In the genomic region with DNA sequence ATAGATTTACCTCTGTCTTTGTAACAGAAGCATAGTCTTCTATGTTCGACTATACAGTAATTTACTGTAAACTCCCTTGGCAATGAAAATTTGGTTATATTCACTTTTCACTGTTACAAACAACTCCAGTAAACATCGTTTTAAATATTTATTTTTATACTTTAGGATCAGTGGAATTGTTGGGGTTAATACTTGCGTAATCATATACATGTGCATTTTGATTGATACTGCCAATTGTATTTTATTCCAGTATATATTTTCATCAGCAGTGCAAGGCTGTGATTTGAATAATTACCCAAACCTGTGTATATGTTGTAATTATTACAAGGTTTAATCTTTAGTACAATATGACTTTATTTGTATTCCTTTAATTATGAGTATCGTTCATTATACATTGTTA, we compare ENCODE assay signal across 11 cellular contexts.
DNase-seq lines count a peak whose midpoint lies in the region; ATAC-seq and TF ChIP-seq lines count a peak whose summit lies in the region.
"Had no signal": no experiment of that assay in that cellular context is flagged by ENCODE, and none has a peak within 500 bp of the region (broad histone marks: within the 10 kb centered on the region; RNA-seq: fewer than 3 reads in every experiment).

No MANE protein-coding gene starts in this region.

- H3K27ac ChIP-seq in foreskin keratinocyte, result peak overlapping the region; percentile 83

- DNase-seq in T-helper 1 cell (no peak), foreskin keratinocyte (no peak), WTC11 (ENCODE audit: low spot score) (no peak), progenitor cell of endocrine pancreas (ENCODE audit: low spot score, unreplicated experiment) (no peak)
- DNase-seq in activated CD8-positive, alpha-beta T cell treated with anti-CD3 and anti-CD28 coated beads for 36 hours, result no peak
- no peak for DNase-seq in stimulated activated effector memory CD8-positive, alpha-beta T cell treated with anti-CD3 and anti-CD28 coated beads, Interleukin-12 subunit alpha, Interleukin-12 subunit beta, amount 100 ng/mL, for 72 hours (ENCODE audit: low spot score in 2 of 2)
- DNase-seq: midbrain, NCI-H1694, SHP77 treated with DMSO at 0.1 percent for 48 hours had no signal

- POLR2A ChIA-PET in activated CD8-positive, alpha-beta T cell treated with anti-CD3 and anti-CD28 coated beads for 36 hours (lab: Charles Lee), result interaction anchor here (0.7 kb wide), 1 partner anchor 1229 kb away, joined by 3 read pairs; no protein-coding TSS in a partner anchor
- POLR2A ChIA-PET in WTC11 (lab: Charles Lee), result no interaction called here

- no peak for TF ChIP-seq CTCF in activated CD8-positive, alpha-beta T cell treated with anti-CD3 and anti-CD28 coated beads for 36 hours (IDR thresholded peaks at IDR 0.05)
- TF ChIP-seq CTCF in foreskin keratinocyte (conservative IDR thresholded peaks at IDR 0.05) (no peak), WTC11 (IDR thresholded peaks at IDR 0.05) (no peak), progenitor cell of endocrine pancreas (IDR thresholded peaks at IDR 0.05; ENCODE audit: unreplicated experiment) (no peak)

- no peaks in the 10 kb centered on the region for H3K36me3 Mint-ChIP-seq in T-helper 1 cell treated with Interleukin-12 subunit alpha and Interleukin-12 subunit beta and Interleukin-4 antibody, amounts not matched to agents 30 μg/mL and 1 μg/mL, for 36 hours (ENCODE audit: low read depth)
- peaks cover 3% of the 10 kb centered on the region for H3K36me3 Mint-ChIP-seq in activated CD8-positive, alpha-beta T cell treated with anti-CD3 and anti-CD28 coated beads for 36 hours (ENCODE audit: low read depth)
- no peaks in the 10 kb centered on the region for H3K36me3 Mint-ChIP-seq in stimulated activated effector memory CD8-positive, alpha-beta T cell treated with anti-CD3 and anti-CD28 coated beads, Interleukin-12 subunit alpha, Interleukin-12 subunit beta, amount 100 ng/mL, for 72 hours
- H3K36me3 Mint-ChIP-seq in WTC11 (peaks cover 5% of the 10 kb centered on the region; the same call in 1 of the 2 replicates), progenitor cell of endocrine pancreas (ENCODE audit: insufficient read depth) (peaks cover 4% of the 10 kb centered on the region)

- no peaks in the 10 kb centered on the region for H3K9me3 Mint-ChIP-seq in T-helper 1 cell treated with Interleukin-12 subunit alpha and Interleukin-12 subunit beta and Interleukin-4 antibody, amounts not matched to agents 30 μg/mL and 1 μg/mL, for 36 hours
- H3K9me3 Mint-ChIP-seq in activated CD8-positive, alpha-beta T cell treated with anti-CD3 and anti-CD28 coated beads for 36 hours, result peaks cover 2% of the 10 kb centered on the region
- no peaks in the 10 kb centered on the region for H3K9me3 Mint-ChIP-seq in stimulated activated effector memory CD8-positive, alpha-beta T cell treated with anti-CD3 and anti-CD28 coated beads, Interleukin-12 subunit alpha, Interleukin-12 subunit beta, amount 100 ng/mL, for 72 hours
- H3K9me3 Mint-ChIP-seq in WTC11, result 0 out of 2 replicates have a peak, but pooled peaks cover 4% of the 10 kb centered on the region
- H3K9me3 Mint-ChIP-seq in progenitor cell of endocrine pancreas (ENCODE audit: low read depth), result no peaks in the 10 kb centered on the region

- peaks cover 49% of the 10 kb centered on the region for H3K4me1 ChIP-seq in foreskin keratinocyte

- H3K27me3 ChIP-seq in foreskin keratinocyte, result no peaks in the 10 kb centered on the region

- no peaks in the 10 kb centered on the region for H3K27me3 Mint-ChIP-seq in T-helper 1 cell treated with Interleukin-12 subunit alpha and Interleukin-12 subunit beta and Interleukin-4 antibody, amounts not matched to agents 30 μg/mL and 1 μg/mL, for 36 hours (ENCODE audit: low read depth)
- H3K27me3 Mint-ChIP-seq in activated CD8-positive, alpha-beta T cell treated with anti-CD3 and anti-CD28 coated beads for 36 hours, result no peaks in the 10 kb centered on the region
- H3K27me3 Mint-ChIP-seq in WTC11 (ENCODE audit: low read depth), result no peaks in the 10 kb centered on the region
- H3K27me3 Mint-ChIP-seq in progenitor cell of endocrine pancreas, result no peaks in the 10 kb centered on the region

- ATAC-seq in activated CD8-positive, alpha-beta T cell treated with anti-CD3 and anti-CD28 coated beads for 36 hours, result no peak
- ATAC-seq in foreskin keratinocyte (no peak), GM21619 (IDR thresholded peaks at IDR 0.05; ENCODE audit: unreplicated experiment) (no peak), WTC11 (no peak)
- no peak for ATAC-seq in stimulated activated effector memory CD8-positive, alpha-beta T cell treated with anti-CD3 and anti-CD28 coated beads, Interleukin-12 subunit alpha, Interleukin-12 subunit beta, amount 100 ng/mL, for 72 hours

- CTCF ChIA-PET in activated CD8-positive, alpha-beta T cell treated with anti-CD3 and anti-CD28 coated beads for 36 hours (lab: Charles Lee), result interaction anchor here (1.1 to 3.7 kb wide), 12 partner anchors 8 to 203 kb away, joined by 3 to 39 read pairs (median 8); no protein-coding TSS in a partner anchor
- CTCF ChIA-PET in WTC11 (lab: Charles Lee), result interaction anchor here (1.5 to 2.3 kb wide), 4 partner anchors 13 to 58 kb away, joined by 3 to 20 read pairs (median 8); no protein-coding TSS in a partner anchor

- peak overlapping the region; percentile 97 for H3K4me3 Mint-ChIP-seq in T-helper 1 cell treated with Interleukin-12 subunit alpha and Interleukin-12 subunit beta and Interleukin-4 antibody, amounts not matched to agents 30 μg/mL and 1 μg/mL, for 36 hours
- H3K4me3 Mint-ChIP-seq in activated CD8-positive, alpha-beta T cell treated with anti-CD3 and anti-CD28 coated beads for 36 hours, result peak overlapping the region; percentile 79
- peak overlapping the region; percentile 72 for H3K4me3 Mint-ChIP-seq in stimulated activated effector memory CD8-positive, alpha-beta T cell treated with anti-CD3 and anti-CD28 coated beads, Interleukin-12 subunit alpha, Interleukin-12 subunit beta, amount 100 ng/mL, for 72 hours
- H3K4me3 Mint-ChIP-seq in WTC11 (no peak overlapping the region), progenitor cell of endocrine pancreas (ENCODE audit: low read depth) (no peak overlapping the region)

- intact Hi-C loops in activated CD8-positive, alpha-beta T cell treated with anti-CD3 and anti-CD28 coated beads for 36 hours (cut with micrococcal nuclease), result loop anchor here (10.0 kb wide), 1 partner anchor 242 kb away; no protein-coding TSS in a partner anchor

- peaks cover 13% of the 10 kb centered on the region for H3K4me1 Mint-ChIP-seq in T-helper 1 cell treated with Interleukin-12 subunit alpha and Interleukin-12 subunit beta and Interleukin-4 antibody, amounts not matched to agents 30 μg/mL and 1 μg/mL, for 36 hours (ENCODE audit: low read depth)
- peaks cover 27% of the 10 kb centered on the region for H3K4me1 Mint-ChIP-seq in activated CD8-positive, alpha-beta T cell treated with anti-CD3 and anti-CD28 coated beads for 36 hours (ENCODE audit: low read depth)
- H3K4me1 Mint-ChIP-seq in stimulated activated effector memory CD8-positive, alpha-beta T cell treated with anti-CD3 and anti-CD28 coated beads, Interleukin-12 subunit alpha, Interleukin-12 subunit beta, amount 100 ng/mL, for 72 hours, result peaks cover 40% of the 10 kb centered on the region
- H3K4me1 Mint-ChIP-seq in WTC11 (peaks cover 33% of the 10 kb centered on the region), progenitor cell of endocrine pancreas (ENCODE audit: low read depth) (peaks cover 7% of the 10 kb centered on the region)

- H3K27ac Mint-ChIP-seq in T-helper 1 cell treated with Interleukin-12 subunit alpha and Interleukin-12 subunit beta and Interleukin-4 antibody, amounts not matched to agents 30 μg/mL and 1 μg/mL, for 36 hours, result no peak overlapping the region
- H3K27ac Mint-ChIP-seq in activated CD8-positive, alpha-beta T cell treated with anti-CD3 and anti-CD28 coated beads for 36 hours, result no peak overlapping the region
- peak overlapping the region; percentile 88 for H3K27ac Mint-ChIP-seq in stimulated activated effector memory CD8-positive, alpha-beta T cell treated with anti-CD3 and anti-CD28 coated beads, Interleukin-12 subunit alpha, Interleukin-12 subunit beta, amount 100 ng/mL, for 72 hours
- H3K27ac Mint-ChIP-seq in WTC11, result no peak overlapping the region
- H3K27ac Mint-ChIP-seq in progenitor cell of endocrine pancreas, result no peak overlapping the region

TF ChIP-seq in WTC11, 78 proteins besides CTCF, POLR2A, EP300 and RAD21 (continues in another document):
- no peak for TF ChIP-seq TP53 (CRISPR knock-in tag; IDR thresholded peaks at IDR 0.05)
- TF ChIP-seq, protein P1, sequence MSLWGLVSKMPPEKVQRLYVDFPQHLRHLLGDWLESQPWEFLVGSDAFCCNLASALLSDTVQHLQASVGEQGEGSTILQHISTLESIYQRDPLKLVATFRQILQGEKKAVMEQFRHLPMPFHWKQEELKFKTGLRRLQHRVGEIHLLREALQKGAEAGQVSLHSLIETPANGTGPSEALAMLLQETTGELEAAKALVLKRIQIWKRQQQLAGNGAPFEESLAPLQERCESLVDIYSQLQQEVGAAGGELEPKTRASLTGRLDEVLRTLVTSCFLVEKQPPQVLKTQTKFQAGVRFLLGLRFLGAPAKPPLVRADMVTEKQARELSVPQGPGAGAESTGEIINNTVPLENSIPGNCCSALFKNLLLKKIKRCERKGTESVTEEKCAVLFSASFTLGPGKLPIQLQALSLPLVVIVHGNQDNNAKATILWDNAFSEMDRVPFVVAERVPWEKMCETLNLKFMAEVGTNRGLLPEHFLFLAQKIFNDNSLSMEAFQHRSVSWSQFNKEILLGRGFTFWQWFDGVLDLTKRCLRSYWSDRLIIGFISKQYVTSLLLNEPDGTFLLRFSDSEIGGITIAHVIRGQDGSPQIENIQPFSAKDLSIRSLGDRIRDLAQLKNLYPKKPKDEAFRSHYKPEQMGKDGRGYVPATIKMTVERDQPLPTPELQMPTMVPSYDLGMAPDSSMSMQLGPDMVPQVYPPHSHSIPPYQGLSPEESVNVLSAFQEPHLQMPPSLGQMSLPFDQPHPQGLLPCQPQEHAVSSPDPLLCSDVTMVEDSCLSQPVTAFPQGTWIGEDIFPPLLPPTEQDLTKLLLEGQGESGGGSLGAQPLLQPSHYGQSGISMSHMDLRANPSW (CRISPR knock-in tag; conservative IDR thresholded peaks at IDR 0.05; ENCODE audit: low read depth), result no peak

Comparison
In these comparisons a context has a peak if more than half of its experiments do, and no peak if none do; other contexts are left out.
1. H3K4me3 Mint-ChIP-seq: peak in T-helper 1 cell treated with Interleukin-12 subunit alpha and Interleukin-12 subunit beta and Interleukin-4 antibody, amounts not matched to agents 30 μg/mL and 1 μg/mL, for 36 hours (single experiment), activated CD8-positive, alpha-beta T cell treated with anti-CD3 and anti-CD28 coated beads for 36 hours (single experiment) and stimulated activated effector memory CD8-positive, alpha-beta T cell treated with anti-CD3 and anti-CD28 coated beads, Interleukin-12 subunit alpha, Interleukin-12 subunit beta, amount 100 ng/mL, for 72 hours (single experiment); none in WTC11 (single experiment) and progenitor cell of endocrine pancreas (single experiment).